In the genomic region with DNA sequence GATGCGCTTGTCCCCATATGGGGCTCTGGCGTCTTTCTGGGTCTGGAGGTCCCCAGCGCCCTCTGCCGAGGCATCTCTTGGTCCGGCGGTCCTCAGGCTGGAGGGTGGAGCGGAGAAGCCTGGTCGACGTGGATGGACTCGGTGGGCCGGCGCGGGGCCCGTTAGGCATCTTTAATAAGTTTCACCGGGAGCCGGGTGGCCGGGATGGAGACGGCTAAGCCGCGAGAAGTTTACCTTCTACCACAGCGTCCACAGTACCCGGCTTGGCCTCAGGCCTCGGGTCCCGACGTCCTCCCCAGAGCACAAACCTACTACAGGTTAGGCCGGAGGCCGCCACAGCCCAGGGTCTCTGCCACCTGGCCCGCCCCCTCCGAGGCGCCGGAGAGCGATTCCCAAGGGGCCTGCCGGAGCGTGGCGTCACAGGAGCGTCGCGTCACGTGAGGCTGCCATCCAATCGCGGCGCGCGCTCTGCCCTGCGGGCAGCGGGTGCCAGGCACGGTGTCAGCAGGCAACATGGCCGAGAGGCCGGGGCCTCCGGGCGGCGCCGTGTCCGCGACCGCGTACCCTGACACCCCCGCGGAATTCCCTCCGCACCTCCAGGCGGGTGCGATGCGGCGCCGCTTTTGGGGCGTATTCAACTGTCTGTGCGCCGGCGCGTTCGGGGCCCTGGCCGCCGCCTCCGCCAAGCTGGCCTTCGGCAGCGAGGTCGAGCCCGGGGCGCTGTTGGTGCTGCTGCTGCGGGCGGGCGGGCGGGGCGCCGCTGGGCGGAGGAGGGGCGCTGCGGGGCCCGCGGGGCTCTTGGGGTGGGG, we compare ENCODE assay signal across 8 cellular contexts. TPM values are rescaled to one million over a fixed set of nuclear protein-coding genes. Genes with fewer than 3 reads are reported as not detected.
A peak's percentile ranks its signal among the peaks of the same experiment; 100 is the strongest.
DNase-seq lines count a peak whose midpoint lies in the region; ATAC-seq and TF ChIP-seq lines count a peak whose summit lies in the region.

Gene TMEM42 (plus strand): TSS at position 501 of the 809 bp plus-strand sequence. CDS start 13 bp downstream, at position 514.

- peak within 1 kb of the TSS; percentile 79 for H4K91ac ChIP-seq in IMR-90 (ENCODE audit: insufficient read depth, low read depth, low read length)

- H4K8ac ChIP-seq in IMR-90 (ENCODE audit: low read depth in 2 of 2, low read length in 2 of 2): peak within 1 kb of the TSS; percentile 92 to 97

- 1% methylated on average over 26 of the region's 90 CpGs; no CpG with 5 or more reads in 1 of the 2 experiments for WGBS in IMR-90 (ENCODE audit: extremely low coverage in 2 of 2, insufficient read length in 1 of 2), 2 experiments

- peak within 1 kb of the TSS; percentile 94 for H3K4me3 Mint-ChIP-seq in natural killer cell

- peak within 1 kb of the TSS; percentile 94 for H3K23ac ChIP-seq in IMR-90 (ENCODE audit: low read depth, low read length)

- peak within 1 kb of the TSS; percentile 92 for H3K14ac ChIP-seq in IMR-90 (replicated peaks; ENCODE audit: low read depth, low read length)

- peak within 1 kb of the TSS; percentile 50; the same call in 1 of the 2 replicates for H2BK20ac ChIP-seq in IMR-90 (ENCODE audit: low read depth, low read length)

- no TSS peak for BruUV-seq in IMR-90 (replicated peaks; lab: Mats Ljungman, UMichigan)

- TF ChIP-seq RAD21 in IMR-90 (IDR thresholded peaks at IDR 0.05; ENCODE audit: low read length): no peak; the same call in 1 of the 2 replicates

- peaks cover 10% of the 10 kb centered on the region for H3K9me1 ChIP-seq in IMR-90 (ENCODE audit: insufficient read depth, low read length)

- H3K4me1 Mint-ChIP-seq in natural killer cell: peaks cover 33 to 47% of the 10 kb centered on the region in 2 donors

- peak within 1 kb of the TSS; percentile 82 for H3K27ac ChIP-seq in IMR-90 (ENCODE audit: insufficient read depth, low read length)

- ATAC-seq in GM21515 (IDR thresholded peaks at IDR 0.05; ENCODE audit: unreplicated experiment) (peak; percentile 97), IMR-90 (ENCODE audit: low read depth) (peak; percentile 98), natural killer cell (peak; percentile 93 to 95 (median 94))

- H2AK9ac ChIP-seq in IMR-90 (replicated peaks; ENCODE audit: low read depth, low read length, poor library complexity): peak within 1 kb of the TSS; percentile 88

- H3K4me1 ChIP-seq in IMR-90 (ENCODE audit: control insufficient read depth, insufficient read depth, low read length): peaks cover 6% of the 10 kb centered on the region

- H3K27me3 ChIP-seq in IMR-90 (ENCODE audit: control insufficient read depth, insufficient read depth, low read length): no peaks in the 10 kb centered on the region

- CTCF ChIA-PET in IMR-90 (lab: Yijun Ruan, JAX): no interaction called here

- intact Hi-C loops in IMR-90 (cut with micrococcal nuclease): loop anchor here (1.0 kb wide), 2 partner anchors 53 to 328 kb away; no protein-coding TSS in a partner anchor
- intact Hi-C loops in natural killer cell (cut with micrococcal nuclease): loop anchor here (1.0 to 5.0 kb wide), 5 partner anchors 100 to 524 kb away; partner anchors contain the start of genes KIAA1143, KIF15 and TCAIM

- DNase-seq in DMS53 (lab: John Stamatoyannopoulos, UW) (peak; percentile 81), IMR-90 (peak; percentile 90), RKO (ENCODE audit: low spot score) (peak; percentile 83), fibroblast of peridontal ligament (ENCODE audit: extremely low read depth) (peak; percentile 89), natural killer cell (peak; percentile 92)
- peak; percentile 83 for DNase-seq in activated T-helper 9 cell treated with anti-CD3 and anti-CD28 coated beads, Interleukin-2, amount 50 U/mL, for 16 hours (ENCODE audit: low read depth)
- peak; percentile 85 for DNase-seq in stimulated activated naive CD4-positive, alpha-beta T cell treated with Interleukin-2 at 50 U/mL for 16 hours (lab: John Stamatoyannopoulos, UW)

- no peak within 1 kb of the TSS; the same call in 2 of the 3 replicates for H2BK15ac ChIP-seq in IMR-90 (ENCODE audit: low read depth, low read length)

- TF ChIP-seq CTCF in IMR-90 (conservative IDR thresholded peaks at IDR 0.05; ENCODE audit: low read depth, low read length): peak; percentile 37; the same call in 1 of the 2 replicates
- TF ChIP-seq CTCF in natural killer cell (IDR thresholded peaks at IDR 0.05): no peak

- peak within 1 kb of the TSS; percentile 90 for H3K4ac ChIP-seq in IMR-90 (ENCODE audit: low read depth, low read length)

- POLR2A ChIA-PET in IMR-90 (lab: Charles Lee; ENCODE audit: unreplicated experiment): interaction anchor here (0.6 kb wide), 1 partner anchor 51 kb away, joined by 4 read pairs; no protein-coding TSS in a partner anchor

- no peaks in the 10 kb centered on the region for H3K27me3 Mint-ChIP-seq in natural killer cell (ENCODE audit: low read depth in 2 of 2)

- no peaks in the 10 kb centered on the region for H3K36me3 Mint-ChIP-seq in natural killer cell

- H3K56ac ChIP-seq in IMR-90 (ENCODE audit: extremely low read depth, insufficient read depth, low read length): peak within 1 kb of the TSS; percentile 82

- H3K4me2 ChIP-seq in IMR-90 (ENCODE audit: low read depth, low read length): peak within 1 kb of the TSS; percentile 99

- peaks cover 17 to 39% of the 10 kb centered on the region in 2 experiments for H3K79me1 ChIP-seq in IMR-90 (ENCODE audit: low read depth in 1 of 2, low read length in 2 of 2)

- peak within 1 kb of the TSS; percentile 72 for H3K4me3 ChIP-seq in IMR-90 (ENCODE audit: insufficient read depth, low read depth, low read length)

- H3K9me3 ChIP-seq in IMR-90 (ENCODE audit: control insufficient read depth, insufficient read depth, low read length): peaks cover 2% of the 10 kb centered on the region; the same call in 1 of the 2 replicates

- peak within 1 kb of the TSS; percentile 66 for H2AK5ac ChIP-seq in IMR-90 (ENCODE audit: low read depth, low read length)

- H3K18ac ChIP-seq in IMR-90 (ENCODE audit: low read depth, low read length): peak within 1 kb of the TSS; percentile 62

- dilution Hi-C loops in IMR-90 (cut with HindIII; ENCODE audit: low sequenced_read_pairs, unreplicated experiment): no loop called here

- H4K5ac ChIP-seq in IMR-90 (ENCODE audit: low read depth, low read length): peak within 1 kb of the TSS; percentile 74

- H2AFZ ChIP-seq in IMR-90 (replicated peaks; ENCODE audit: low read length, poor library complexity): peak within 1 kb of the TSS; percentile 98

- in situ Hi-C loops in IMR-90 (cut with MboI; ENCODE audit: low sequenced_read_pairs): no loop called here

- H3K9me3 Mint-ChIP-seq in natural killer cell: no peaks in the 10 kb centered on the region

- H2BK5ac ChIP-seq in IMR-90 (ENCODE audit: low read depth, low read length, poor library complexity, severe bottlenecking): peak within 1 kb of the TSS; percentile 78

- peaks cover 7% of the 10 kb centered on the region; the same call in 1 of the 2 replicates for H3K36me3 ChIP-seq in IMR-90 (ENCODE audit: control insufficient read depth, insufficient read depth, low read length)

- peak within 1 kb of the TSS; percentile 94 to 96 for H3K27ac Mint-ChIP-seq in natural killer cell

- H2BK120ac ChIP-seq in IMR-90 (ENCODE audit: low read depth, low read length): peak within 1 kb of the TSS; percentile 73

- H4K20me1 ChIP-seq in IMR-90 (ENCODE audit: insufficient read depth, low read length): no peaks in the 10 kb centered on the region

- TF ChIP-seq POLR2A in IMR-90 (IDR thresholded peaks at IDR 0.05; ENCODE audit: low read depth, low read length): peak; percentile 91

- peak within 1 kb of the TSS; percentile 87 for H3K9ac ChIP-seq in IMR-90 (ENCODE audit: low read depth, low read length)

TF ChIP-seq in IMR-90, 13 proteins besides CTCF, POLR2A, EP300 and RAD21:
- no peak for TF ChIP-seq CHD1 (IDR thresholded peaks at IDR 0.05; ENCODE audit: low read depth, low read length)
- no peak for TF ChIP-seq CEBPB (IDR thresholded peaks at IDR 0.05; ENCODE audit: low read depth, low read length)
- no peak for TF ChIP-seq RCOR1 (IDR thresholded peaks at IDR 0.05; ENCODE audit: insufficient replicate concordance, low read length)
- TF ChIP-seq RFX5 (IDR thresholded peaks at IDR 0.05; ENCODE audit: low read depth, low read length): no peak
- peak; percentile 51; the same call in 1 of the 2 replicates for TF ChIP-seq MXI1 (IDR thresholded peaks at IDR 0.05; ENCODE audit: borderline replicate concordance, low read depth, low read length)
- peak; percentile 53 for TF ChIP-seq FOS (IDR thresholded peaks at IDR 0.05; ENCODE audit: low read depth, low read length)
- no peak for TF ChIP-seq ELK1 (IDR thresholded peaks at IDR 0.05; ENCODE audit: borderline replicate concordance, low read depth, low read length)
- TF ChIP-seq NFE2L2 (IDR thresholded peaks at IDR 0.05; ENCODE audit: low read depth, low read length): no peak
- peak; percentile 18 for TF ChIP-seq SMC3 (IDR thresholded peaks at IDR 0.05; ENCODE audit: low read depth, low read length)
- TF ChIP-seq BHLHE40 (IDR thresholded peaks at IDR 0.05; ENCODE audit: low read depth, low read length): peak; percentile 82
- TF ChIP-seq MAFK (IDR thresholded peaks at IDR 0.05; ENCODE audit: low read depth, low read length): no peak
- TF ChIP-seq, protein P1, sequence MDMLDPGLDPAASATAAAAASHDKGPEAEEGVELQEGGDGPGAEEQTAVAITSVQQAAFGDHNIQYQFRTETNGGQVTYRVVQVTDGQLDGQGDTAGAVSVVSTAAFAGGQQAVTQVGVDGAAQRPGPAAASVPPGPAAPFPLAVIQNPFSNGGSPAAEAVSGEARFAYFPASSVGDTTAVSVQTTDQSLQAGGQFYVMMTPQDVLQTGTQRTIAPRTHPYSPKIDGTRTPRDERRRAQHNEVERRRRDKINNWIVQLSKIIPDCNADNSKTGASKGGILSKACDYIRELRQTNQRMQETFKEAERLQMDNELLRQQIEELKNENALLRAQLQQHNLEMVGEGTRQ (IDR thresholded peaks at IDR 0.05; ENCODE audit: low read depth, low read length): peak; percentile 100
- TF ChIP-seq MAZ (IDR thresholded peaks at IDR 0.05; ENCODE audit: borderline replicate concordance, low read depth, low read length): peak; percentile 76; the same call in 1 of the 2 replicates

RNA-seq across cellular contexts. Expression of gene TMEM42, which starts in this region (rescaled TPM):
- total RNA-seq in IMR-90 (2012; rRNA removed): 10.3 and 13.1 TPM in 2 replicates
- 23.7 and 24.7 TPM in 2 replicates for polyA plus RNA-seq in IMR-90 (2012; rRNA removed)
- polyA plus RNA-seq in IMR-90 (2012; cell fraction: cytosol; rRNA removed): 25.2 and 26.0 TPM in 2 replicates
- polyA plus RNA-seq in IMR-90 (2012; cell fraction: nucleus; rRNA removed; ENCODE audit: low replicate concordance): 23.8 and 28.1 TPM in 2 replicates
- 10 to 100 TPM in 2 of 3 donors, 1 to 10 TPM in 1; 9.9 to 15.9 (median 11.3) TPM for total RNA-seq in natural killer cell

Comparison
In these comparisons a context has a peak if more than half of its experiments do, and no peak if none do; other contexts are left out.
1. Peak in every context shown above with its lines: DNase-seq, ATAC-seq, H3K4me3 ChIP-seq and H3K27ac ChIP-seq.